Comparison of ENCODE assay signal across 23 cellular contexts in the genomic region with DNA sequence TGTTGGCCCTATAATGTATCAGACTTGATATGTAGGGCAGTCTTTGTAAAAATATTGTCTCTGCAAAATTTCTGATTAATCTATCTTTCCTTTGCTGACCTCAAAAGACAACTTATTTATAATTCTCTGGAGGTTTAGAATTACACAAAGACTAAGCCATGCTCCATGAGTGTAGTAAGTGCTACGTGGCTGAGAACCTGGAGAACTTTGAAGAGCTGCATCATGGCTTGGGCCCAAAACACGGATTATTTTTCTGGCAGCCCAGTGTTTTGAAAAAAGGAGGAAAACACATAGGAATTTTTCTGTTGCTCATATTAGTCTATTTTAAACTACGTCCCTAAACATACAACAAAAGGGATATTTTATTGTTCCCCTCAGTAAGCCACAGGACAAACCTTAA.
DNase-seq lines count a peak whose midpoint lies in the region; TF ChIP-seq lines count a peak whose summit lies in the region.
"Had no signal": no experiment of that assay in that cellular context is flagged by ENCODE, and none has a peak within 500 bp of the region (broad histone marks: within the 10 kb centered on the region; RNA-seq: fewer than 3 reads in every experiment).

No MANE protein-coding gene starts in this region.

- no peaks in the 10 kb centered on the region for H3K4me1 ChIP-seq in thyroid gland
- H3K4me1 ChIP-seq: BE2C, BLaER1 had no signal

- peaks cover 8% of the 10 kb centered on the region for H3K4me1 Mint-ChIP-seq in nephron
- H3K4me1 Mint-ChIP-seq: CD14-positive monocyte; CD4-positive, alpha-beta memory T cell; CD4-positive, CD25-positive, alpha-beta regulatory T cell; CD8-positive, alpha-beta memory T cell had no signal

- H3K9me3 Mint-ChIP-seq in nephron = no peaks in the 10 kb centered on the region

- no peaks in the 10 kb centered on the region for H3K36me3 Mint-ChIP-seq in nephron (ENCODE audit: low read depth)
- H3K36me3 Mint-ChIP-seq: CD14-positive monocyte; CD4-positive, alpha-beta memory T cell; CD4-positive, CD25-positive, alpha-beta regulatory T cell; CD8-positive, alpha-beta memory T cell had no signal

- intact Hi-C loops in thyroid gland (cut with DNase I) = no loop called here

- H3K27me3 ChIP-seq in thyroid gland = no peaks in the 10 kb centered on the region
- H3K27me3 ChIP-seq: BE2C, BLaER1 had no signal

- no peak for TF ChIP-seq POLR2A in thyroid gland (IDR thresholded peaks at IDR 0.05)

- DNase-seq in iris pigment epithelial cell (ENCODE audit: low read depth) (peak; percentile 69), thyroid gland (peak; percentile 31 to 48), NOMO-1 (lab: John Stamatoyannopoulos, UW; ENCODE audit: unreplicated experiment in 2 of 2) (no peak)
- DNase-seq in stimulated activated CD4-positive, alpha-beta T cell treated with anti-CD3 and anti-CD28 coated beads, Interleukin-2, amount 100 ng/mL, for 48 hours = no peak
- no peak for DNase-seq in activated T-cell treated with anti-CD3 and anti-CD28 coated beads, Interleukin-2, amount 50 U/mL, for 1 hour
- DNase-seq: 8988T; ACHN; BE2C; CD4-positive, alpha-beta memory T cell; CD4-positive, CD25-positive, alpha-beta regulatory T cell; CD8-positive, alpha-beta memory T cell; COR-L47; DMS 273 treated with DMSO at 0.1 percent for 48 hours; DMS153; DMS53; DMS79; DND-41; EL; GDM1 had no signal

- peak overlapping the region in 2 of 3 experiments; percentile 63 to 73 for H3K27ac Mint-ChIP-seq in nephron
- H3K27ac Mint-ChIP-seq: CD14-positive monocyte; CD4-positive, alpha-beta memory T cell; CD4-positive, CD25-positive, alpha-beta regulatory T cell; CD8-positive, alpha-beta memory T cell had no signal

- no peak overlapping the region for H3K4me3 Mint-ChIP-seq in nephron
- H3K4me3 Mint-ChIP-seq: CD14-positive monocyte; CD4-positive, alpha-beta memory T cell; CD4-positive, CD25-positive, alpha-beta regulatory T cell; CD8-positive, alpha-beta memory T cell had no signal

- H3K27ac ChIP-seq in thyroid gland = no peak overlapping the region
- H3K27ac ChIP-seq: BLaER1 had no signal

- H3K4me3 ChIP-seq in thyroid gland (replicated peaks in 1 of 3) = no peak overlapping the region
- H3K4me3 ChIP-seq: BLaER1, GM12878 had no signal

- no peaks in the 10 kb centered on the region for H3K36me3 ChIP-seq in thyroid gland
- H3K36me3 ChIP-seq: BE2C, BLaER1 had no signal

- H3K9me3 ChIP-seq in thyroid gland = no peaks in the 10 kb centered on the region
- H3K9me3 ChIP-seq: BE2C, BLaER1 had no signal

- no peaks in the 10 kb centered on the region for H3K27me3 Mint-ChIP-seq in nephron (ENCODE audit: low read depth)
- H3K27me3 Mint-ChIP-seq: CD4-positive, alpha-beta memory T cell; CD4-positive, CD25-positive, alpha-beta regulatory T cell; CD8-positive, alpha-beta memory T cell had no signal

- TF ChIP-seq CTCF in nephron (IDR thresholded peaks at IDR 0.05; ENCODE audit: unreplicated experiment in 3 of 3) (no peak), thyroid gland (IDR thresholded peaks at IDR 0.05) (no peak)

- WGBS in thyroid gland, 2 donors = 20 to 27% methylated on average over 3 of the region's 3 CpGs

Comparison
In these comparisons a context has a peak if more than half of its experiments do, and no peak if none do; other contexts are left out.
1. DNase-seq: peak in iris pigment epithelial cell (single experiment) and thyroid gland (2 of 2); none in NOMO-1 (0 of 2), stimulated activated CD4-positive, alpha-beta T cell treated with anti-CD3 and anti-CD28 coated beads, Interleukin-2, amount 100 ng/mL, for 48 hours (0 of 2) and activated T-cell treated with anti-CD3 and anti-CD28 coated beads, Interleukin-2, amount 50 U/mL, for 1 hour (single experiment).